ENCODE assay signal across 1 cellular context in the genomic region with DNA sequence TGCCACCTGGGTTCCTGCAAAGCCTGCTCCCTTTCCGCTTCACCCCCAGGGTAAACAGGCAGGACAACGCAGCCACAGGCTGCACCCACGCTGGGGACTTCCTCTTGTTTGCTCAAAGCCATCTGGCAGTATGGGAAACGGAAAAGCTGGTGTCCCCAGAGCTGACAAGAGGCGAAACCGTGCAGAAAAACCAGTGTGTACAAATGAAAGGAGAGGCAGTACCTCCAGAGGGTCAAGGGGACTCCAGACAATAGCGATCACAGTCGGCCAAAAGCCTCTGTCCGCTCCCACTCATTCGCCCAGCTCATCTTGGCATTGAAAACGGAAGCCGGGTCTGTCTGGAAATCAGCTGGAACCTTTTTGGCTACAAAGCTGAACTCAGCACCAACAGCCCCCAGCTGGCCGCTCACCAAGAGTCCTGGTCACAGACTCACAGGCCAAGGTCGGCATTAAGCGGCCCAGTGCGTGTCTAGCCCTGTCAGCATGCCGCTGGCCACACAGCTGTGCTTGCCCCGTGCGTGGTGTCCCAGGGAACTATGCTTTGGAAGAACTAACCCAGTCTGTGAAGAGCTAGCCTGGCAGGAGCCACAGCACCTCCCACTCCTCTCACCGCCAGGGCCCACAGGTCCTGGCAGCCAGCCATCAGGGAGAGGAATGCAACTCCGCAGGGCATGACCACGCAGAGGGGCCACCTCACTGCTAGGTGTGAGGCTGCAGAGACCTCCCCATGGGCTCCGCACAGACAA.
TF ChIP-seq lines count a peak whose summit lies in the region.

No MANE protein-coding gene starts in this region.

TF ChIP-seq in HepG2, 621 proteins besides CTCF, POLR2A, EP300 and RAD21 (continued from another document and continues in another):
- TF ChIP-seq, protein P1, sequence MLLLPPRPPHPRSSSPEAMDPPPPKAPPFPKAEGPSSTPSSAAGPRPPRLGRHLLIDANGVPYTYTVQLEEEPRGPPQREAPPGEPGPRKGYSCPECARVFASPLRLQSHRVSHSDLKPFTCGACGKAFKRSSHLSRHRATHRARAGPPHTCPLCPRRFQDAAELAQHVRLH (CRISPR knock-in tag; IDR thresholded peaks at IDR 0.05; ENCODE audit: borderline replicate concordance, low read depth) = no peak
- TF ChIP-seq, protein P2, sequence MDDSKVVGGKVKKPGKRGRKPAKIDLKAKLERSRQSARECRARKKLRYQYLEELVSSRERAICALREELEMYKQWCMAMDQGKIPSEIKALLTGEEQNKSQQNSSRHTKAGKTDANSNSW (CRISPR knock-in tag; IDR thresholded peaks at IDR 0.05; ENCODE audit: borderline replicate concordance) = no peak
- TF ChIP-seq, protein P3, sequence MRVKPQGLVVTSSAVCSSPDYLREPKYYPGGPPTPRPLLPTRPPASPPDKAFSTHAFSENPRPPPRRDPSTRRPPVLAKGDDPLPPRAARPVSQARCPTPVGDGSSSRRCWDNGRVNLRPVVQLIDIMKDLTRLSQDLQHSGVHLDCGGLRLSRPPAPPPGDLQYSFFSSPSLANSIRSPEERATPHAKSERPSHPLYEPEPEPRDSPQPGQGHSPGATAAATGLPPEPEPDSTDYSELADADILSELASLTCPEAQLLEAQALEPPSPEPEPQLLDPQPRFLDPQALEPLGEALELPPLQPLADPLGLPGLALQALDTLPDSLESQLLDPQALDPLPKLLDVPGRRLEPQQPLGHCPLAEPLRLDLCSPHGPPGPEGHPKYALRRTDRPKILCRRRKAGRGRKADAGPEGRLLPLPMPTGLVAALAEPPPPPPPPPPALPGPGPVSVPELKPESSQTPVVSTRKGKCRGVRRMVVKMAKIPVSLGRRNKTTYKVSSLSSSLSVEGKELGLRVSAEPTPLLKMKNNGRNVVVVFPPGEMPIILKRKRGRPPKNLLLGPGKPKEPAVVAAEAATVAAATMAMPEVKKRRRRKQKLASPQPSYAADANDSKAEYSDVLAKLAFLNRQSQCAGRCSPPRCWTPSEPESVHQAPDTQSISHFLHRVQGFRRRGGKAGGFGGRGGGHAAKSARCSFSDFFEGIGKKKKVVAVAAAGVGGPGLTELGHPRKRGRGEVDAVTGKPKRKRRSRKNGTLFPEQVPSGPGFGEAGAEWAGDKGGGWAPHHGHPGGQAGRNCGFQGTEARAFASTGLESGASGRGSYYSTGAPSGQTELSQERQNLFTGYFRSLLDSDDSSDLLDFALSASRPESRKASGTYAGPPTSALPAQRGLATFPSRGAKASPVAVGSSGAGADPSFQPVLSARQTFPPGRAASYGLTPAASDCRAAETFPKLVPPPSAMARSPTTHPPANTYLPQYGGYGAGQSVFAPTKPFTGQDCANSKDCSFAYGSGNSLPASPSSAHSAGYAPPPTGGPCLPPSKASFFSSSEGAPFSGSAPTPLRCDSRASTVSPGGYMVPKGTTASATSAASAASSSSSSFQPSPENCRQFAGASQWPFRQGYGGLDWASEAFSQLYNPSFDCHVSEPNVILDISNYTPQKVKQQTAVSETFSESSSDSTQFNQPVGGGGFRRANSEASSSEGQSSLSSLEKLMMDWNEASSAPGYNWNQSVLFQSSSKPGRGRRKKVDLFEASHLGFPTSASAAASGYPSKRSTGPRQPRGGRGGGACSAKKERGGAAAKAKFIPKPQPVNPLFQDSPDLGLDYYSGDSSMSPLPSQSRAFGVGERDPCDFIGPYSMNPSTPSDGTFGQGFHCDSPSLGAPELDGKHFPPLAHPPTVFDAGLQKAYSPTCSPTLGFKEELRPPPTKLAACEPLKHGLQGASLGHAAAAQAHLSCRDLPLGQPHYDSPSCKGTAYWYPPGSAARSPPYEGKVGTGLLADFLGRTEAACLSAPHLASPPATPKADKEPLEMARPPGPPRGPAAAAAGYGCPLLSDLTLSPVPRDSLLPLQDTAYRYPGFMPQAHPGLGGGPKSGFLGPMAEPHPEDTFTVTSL (CRISPR knock-in tag; IDR thresholded peaks at IDR 0.05; ENCODE audit: borderline replicate concordance) = peak; percentile 74; the same call in 1 of the 2 replicates
- TF ChIP-seq, protein P4, sequence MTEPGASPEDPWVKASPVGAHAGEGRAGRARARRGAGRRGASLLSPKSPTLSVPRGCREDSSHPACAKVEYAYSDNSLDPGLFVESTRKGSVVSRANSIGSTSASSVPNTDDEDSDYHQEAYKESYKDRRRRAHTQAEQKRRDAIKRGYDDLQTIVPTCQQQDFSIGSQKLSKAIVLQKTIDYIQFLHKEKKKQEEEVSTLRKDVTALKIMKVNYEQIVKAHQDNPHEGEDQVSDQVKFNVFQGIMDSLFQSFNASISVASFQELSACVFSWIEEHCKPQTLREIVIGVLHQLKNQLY (CRISPR knock-in tag; IDR thresholded peaks at IDR 0.05) = 0 out of 2 replicates have a peak, but pooled peaks have one; percentile 18
- TF ChIP-seq RARG (CRISPR knock-in tag; IDR thresholded peaks at IDR 0.05; ENCODE audit: low read depth) = no peak
- TF ChIP-seq, protein P5, sequence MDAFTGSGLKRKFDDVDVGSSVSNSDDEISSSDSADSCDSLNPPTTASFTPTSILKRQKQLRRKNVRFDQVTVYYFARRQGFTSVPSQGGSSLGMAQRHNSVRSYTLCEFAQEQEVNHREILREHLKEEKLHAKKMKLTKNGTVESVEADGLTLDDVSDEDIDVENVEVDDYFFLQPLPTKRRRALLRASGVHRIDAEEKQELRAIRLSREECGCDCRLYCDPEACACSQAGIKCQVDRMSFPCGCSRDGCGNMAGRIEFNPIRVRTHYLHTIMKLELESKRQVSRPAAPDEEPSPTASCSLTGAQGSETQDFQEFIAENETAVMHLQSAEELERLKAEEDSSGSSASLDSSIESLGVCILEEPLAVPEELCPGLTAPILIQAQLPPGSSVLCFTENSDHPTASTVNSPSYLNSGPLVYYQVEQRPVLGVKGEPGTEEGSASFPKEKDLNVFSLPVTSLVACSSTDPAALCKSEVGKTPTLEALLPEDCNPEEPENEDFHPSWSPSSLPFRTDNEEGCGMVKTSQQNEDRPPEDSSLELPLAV (CRISPR knock-in tag; conservative IDR thresholded peaks at IDR 0.05; ENCODE audit: low read depth) = no peak
- TF ChIP-seq GATAD2A (CRISPR knock-in tag; IDR thresholded peaks at IDR 0.05) = peak; percentile 90
- TF ChIP-seq, protein P6, sequence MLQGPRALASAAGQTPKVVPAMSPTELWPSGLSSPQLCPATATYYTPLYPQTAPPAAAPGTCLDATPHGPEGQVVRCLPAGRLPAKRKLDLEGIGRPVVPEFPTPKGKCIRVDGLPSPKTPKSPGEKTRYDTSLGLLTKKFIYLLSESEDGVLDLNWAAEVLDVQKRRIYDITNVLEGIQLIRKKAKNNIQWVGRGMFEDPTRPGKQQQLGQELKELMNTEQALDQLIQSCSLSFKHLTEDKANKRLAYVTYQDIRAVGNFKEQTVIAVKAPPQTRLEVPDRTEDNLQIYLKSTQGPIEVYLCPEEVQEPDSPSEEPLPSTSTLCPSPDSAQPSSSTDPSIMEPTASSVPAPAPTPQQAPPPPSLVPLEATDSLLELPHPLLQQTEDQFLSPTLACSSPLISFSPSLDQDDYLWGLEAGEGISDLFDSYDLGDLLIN (CRISPR knock-in tag; IDR thresholded peaks at IDR 0.05; ENCODE audit: borderline replicate concordance) = no peak
- 0 out of 2 replicates have a peak, but pooled peaks have one; percentile 67 for TF ChIP-seq ZNF558 (CRISPR knock-in tag; IDR thresholded peaks at IDR 0.05; ENCODE audit: borderline replicate concordance)
- no peak for TF ChIP-seq ZNF251 (CRISPR knock-in tag; IDR thresholded peaks at IDR 0.05)
- TF ChIP-seq ZNF121 (CRISPR knock-in tag; IDR thresholded peaks at IDR 0.05) = no peak
- TF ChIP-seq ZNF773 (CRISPR knock-in tag; IDR thresholded peaks at IDR 0.05; ENCODE audit: borderline replicate concordance) = no peak
- TF ChIP-seq ZBTB7A (CRISPR knock-in tag; IDR thresholded peaks at IDR 0.05) = no peak
- TF ChIP-seq KLF9 (CRISPR knock-in tag; IDR thresholded peaks at IDR 0.05; ENCODE audit: low read depth) = no peak
- no peak for TF ChIP-seq ZNF253 (CRISPR knock-in tag; IDR thresholded peaks at IDR 0.05; ENCODE audit: borderline replicate concordance)
- no peak for TF ChIP-seq ZC3H4 (CRISPR knock-in tag; IDR thresholded peaks at IDR 0.05; ENCODE audit: borderline replicate concordance)
- TF ChIP-seq, protein P7, sequence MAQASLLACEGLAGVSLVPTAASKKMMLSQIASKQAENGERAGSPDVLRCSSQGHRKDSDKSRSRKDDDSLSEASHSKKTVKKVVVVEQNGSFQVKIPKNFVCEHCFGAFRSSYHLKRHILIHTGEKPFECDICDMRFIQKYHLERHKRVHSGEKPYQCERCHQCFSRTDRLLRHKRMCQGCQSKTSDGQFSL (CRISPR knock-in tag; IDR thresholded peaks at IDR 0.05) = no peak
- 0 out of 2 replicates have a peak, but pooled peaks have one; percentile 37 for TF ChIP-seq KLF6 (CRISPR knock-in tag; IDR thresholded peaks at IDR 0.05)
- no peak for TF ChIP-seq ARNT (IDR thresholded peaks at IDR 0.05)
- TF ChIP-seq MZF1 (CRISPR knock-in tag; IDR thresholded peaks at IDR 0.05; ENCODE audit: borderline replicate concordance) = no peak
- TF ChIP-seq ZNF614 (CRISPR knock-in tag; IDR thresholded peaks at IDR 0.05; ENCODE audit: borderline replicate concordance) = peak; percentile 72; the same call in 1 of the 2 replicates
- TF ChIP-seq RNF2 (conservative IDR thresholded peaks at IDR 0.05; ENCODE audit: low read depth) = no peak
- TF ChIP-seq NKX3-1 (CRISPR knock-in tag; IDR thresholded peaks at IDR 0.05) = no peak
- no peak for TF ChIP-seq NR3C1 (CRISPR knock-in tag; IDR thresholded peaks at IDR 0.05)
- peak; percentile 67; the same call in 1 of the 2 replicates for TF ChIP-seq ZFX (CRISPR knock-in tag; IDR thresholded peaks at IDR 0.05; ENCODE audit: low read depth)
- TF ChIP-seq ZNF891 (CRISPR knock-in tag; IDR thresholded peaks at IDR 0.05) = peak; percentile 90
- TF ChIP-seq HOXA3 (CRISPR knock-in tag; IDR thresholded peaks at IDR 0.05) = peak; percentile 55
- TF ChIP-seq, protein P8, sequence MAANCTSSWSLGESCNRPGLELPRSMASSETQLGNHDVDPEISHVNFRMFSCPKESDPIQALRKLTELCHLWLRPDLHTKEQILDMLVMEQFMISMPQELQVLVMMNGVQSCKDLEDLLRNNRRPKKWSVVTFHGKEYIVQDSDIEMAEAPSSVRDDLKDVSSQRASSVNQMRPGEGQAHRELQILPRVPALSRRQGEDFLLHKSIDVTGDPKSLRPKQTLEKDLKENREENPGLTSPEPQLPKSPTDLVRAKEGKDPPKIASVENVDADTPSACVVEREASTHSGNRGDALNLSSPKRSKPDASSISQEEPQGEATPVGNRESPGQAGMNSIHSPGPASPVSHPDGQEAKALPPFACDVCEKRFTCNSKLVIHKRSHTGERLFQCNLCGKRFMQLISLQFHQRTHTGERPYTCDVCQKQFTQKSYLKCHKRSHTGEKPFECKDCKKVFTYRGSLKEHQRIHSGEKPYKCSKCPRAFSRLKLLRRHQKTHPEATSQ (CRISPR knock-in tag; IDR thresholded peaks at IDR 0.05; ENCODE audit: borderline replicate concordance) = no peak
- TF ChIP-seq, protein P9, sequence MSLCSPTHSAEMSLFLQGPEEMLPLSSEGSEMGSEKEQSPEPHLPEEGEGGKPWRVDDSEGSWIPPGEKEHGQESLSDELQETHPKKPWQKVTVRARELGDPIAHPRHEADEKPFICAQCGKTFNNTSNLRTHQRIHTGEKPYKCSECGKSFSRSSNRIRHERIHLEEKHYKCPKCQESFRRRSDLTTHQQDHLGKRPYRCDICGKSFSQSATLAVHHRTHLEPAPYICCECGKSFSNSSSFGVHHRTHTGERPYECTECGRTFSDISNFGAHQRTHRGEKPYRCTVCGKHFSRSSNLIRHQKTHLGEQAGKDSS (CRISPR knock-in tag; IDR thresholded peaks at IDR 0.05; ENCODE audit: borderline replicate concordance, low read depth) = peak; percentile 37; the same call in 1 of the 2 replicates
- TF ChIP-seq, protein P10, sequence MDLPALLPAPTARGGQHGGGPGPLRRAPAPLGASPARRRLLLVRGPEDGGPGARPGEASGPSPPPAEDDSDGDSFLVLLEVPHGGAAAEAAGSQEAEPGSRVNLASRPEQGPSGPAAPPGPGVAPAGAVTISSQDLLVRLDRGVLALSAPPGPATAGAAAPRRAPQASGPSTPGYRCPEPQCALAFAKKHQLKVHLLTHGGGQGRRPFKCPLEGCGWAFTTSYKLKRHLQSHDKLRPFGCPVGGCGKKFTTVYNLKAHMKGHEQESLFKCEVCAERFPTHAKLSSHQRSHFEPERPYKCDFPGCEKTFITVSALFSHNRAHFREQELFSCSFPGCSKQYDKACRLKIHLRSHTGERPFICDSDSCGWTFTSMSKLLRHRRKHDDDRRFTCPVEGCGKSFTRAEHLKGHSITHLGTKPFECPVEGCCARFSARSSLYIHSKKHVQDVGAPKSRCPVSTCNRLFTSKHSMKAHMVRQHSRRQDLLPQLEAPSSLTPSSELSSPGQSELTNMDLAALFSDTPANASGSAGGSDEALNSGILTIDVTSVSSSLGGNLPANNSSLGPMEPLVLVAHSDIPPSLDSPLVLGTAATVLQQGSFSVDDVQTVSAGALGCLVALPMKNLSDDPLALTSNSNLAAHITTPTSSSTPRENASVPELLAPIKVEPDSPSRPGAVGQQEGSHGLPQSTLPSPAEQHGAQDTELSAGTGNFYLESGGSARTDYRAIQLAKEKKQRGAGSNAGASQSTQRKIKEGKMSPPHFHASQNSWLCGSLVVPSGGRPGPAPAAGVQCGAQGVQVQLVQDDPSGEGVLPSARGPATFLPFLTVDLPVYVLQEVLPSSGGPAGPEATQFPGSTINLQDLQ (CRISPR knock-in tag; IDR thresholded peaks at IDR 0.05) = no peak
- no peak; the same call in 1 of the 2 replicates for TF ChIP-seq ZNF564 (CRISPR knock-in tag; IDR thresholded peaks at IDR 0.05)
- TF ChIP-seq ZKSCAN8 (CRISPR knock-in tag; IDR thresholded peaks at IDR 0.05; ENCODE audit: borderline replicate concordance) = peak; percentile 56; the same call in 1 of the 2 replicates
- TF ChIP-seq, protein P11, sequence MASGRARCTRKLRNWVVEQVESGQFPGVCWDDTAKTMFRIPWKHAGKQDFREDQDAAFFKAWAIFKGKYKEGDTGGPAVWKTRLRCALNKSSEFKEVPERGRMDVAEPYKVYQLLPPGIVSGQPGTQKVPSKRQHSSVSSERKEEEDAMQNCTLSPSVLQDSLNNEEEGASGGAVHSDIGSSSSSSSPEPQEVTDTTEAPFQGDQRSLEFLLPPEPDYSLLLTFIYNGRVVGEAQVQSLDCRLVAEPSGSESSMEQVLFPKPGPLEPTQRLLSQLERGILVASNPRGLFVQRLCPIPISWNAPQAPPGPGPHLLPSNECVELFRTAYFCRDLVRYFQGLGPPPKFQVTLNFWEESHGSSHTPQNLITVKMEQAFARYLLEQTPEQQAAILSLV (CRISPR knock-in tag; IDR thresholded peaks at IDR 0.05; ENCODE audit: borderline replicate concordance) = peak; percentile 60; the same call in 1 of the 2 replicates
- no peak for TF ChIP-seq NPAS2 (CRISPR knock-in tag; IDR thresholded peaks at IDR 0.05; ENCODE audit: borderline replicate concordance)
- TF ChIP-seq POGZ (CRISPR knock-in tag; IDR thresholded peaks at IDR 0.05) = peak; percentile 43; the same call in 1 of the 2 replicates
- TF ChIP-seq ZNF577 (CRISPR knock-in tag; IDR thresholded peaks at IDR 0.05; ENCODE audit: borderline replicate concordance, low read depth) = no peak
- TF ChIP-seq, protein P12, sequence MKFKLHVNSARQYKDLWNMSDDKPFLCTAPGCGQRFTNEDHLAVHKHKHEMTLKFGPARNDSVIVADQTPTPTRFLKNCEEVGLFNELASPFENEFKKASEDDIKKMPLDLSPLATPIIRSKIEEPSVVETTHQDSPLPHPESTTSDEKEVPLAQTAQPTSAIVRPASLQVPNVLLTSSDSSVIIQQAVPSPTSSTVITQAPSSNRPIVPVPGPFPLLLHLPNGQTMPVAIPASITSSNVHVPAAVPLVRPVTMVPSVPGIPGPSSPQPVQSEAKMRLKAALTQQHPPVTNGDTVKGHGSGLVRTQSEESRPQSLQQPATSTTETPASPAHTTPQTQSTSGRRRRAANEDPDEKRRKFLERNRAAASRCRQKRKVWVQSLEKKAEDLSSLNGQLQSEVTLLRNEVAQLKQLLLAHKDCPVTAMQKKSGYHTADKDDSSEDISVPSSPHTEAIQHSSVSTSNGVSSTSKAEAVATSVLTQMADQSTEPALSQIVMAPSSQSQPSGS (CRISPR knock-in tag; IDR thresholded peaks at IDR 0.05) = 0 out of 2 replicates have a peak, but pooled peaks have one; percentile 5
